Comparison of ENCODE assay signal across 8 cellular contexts in the genomic region with DNA sequence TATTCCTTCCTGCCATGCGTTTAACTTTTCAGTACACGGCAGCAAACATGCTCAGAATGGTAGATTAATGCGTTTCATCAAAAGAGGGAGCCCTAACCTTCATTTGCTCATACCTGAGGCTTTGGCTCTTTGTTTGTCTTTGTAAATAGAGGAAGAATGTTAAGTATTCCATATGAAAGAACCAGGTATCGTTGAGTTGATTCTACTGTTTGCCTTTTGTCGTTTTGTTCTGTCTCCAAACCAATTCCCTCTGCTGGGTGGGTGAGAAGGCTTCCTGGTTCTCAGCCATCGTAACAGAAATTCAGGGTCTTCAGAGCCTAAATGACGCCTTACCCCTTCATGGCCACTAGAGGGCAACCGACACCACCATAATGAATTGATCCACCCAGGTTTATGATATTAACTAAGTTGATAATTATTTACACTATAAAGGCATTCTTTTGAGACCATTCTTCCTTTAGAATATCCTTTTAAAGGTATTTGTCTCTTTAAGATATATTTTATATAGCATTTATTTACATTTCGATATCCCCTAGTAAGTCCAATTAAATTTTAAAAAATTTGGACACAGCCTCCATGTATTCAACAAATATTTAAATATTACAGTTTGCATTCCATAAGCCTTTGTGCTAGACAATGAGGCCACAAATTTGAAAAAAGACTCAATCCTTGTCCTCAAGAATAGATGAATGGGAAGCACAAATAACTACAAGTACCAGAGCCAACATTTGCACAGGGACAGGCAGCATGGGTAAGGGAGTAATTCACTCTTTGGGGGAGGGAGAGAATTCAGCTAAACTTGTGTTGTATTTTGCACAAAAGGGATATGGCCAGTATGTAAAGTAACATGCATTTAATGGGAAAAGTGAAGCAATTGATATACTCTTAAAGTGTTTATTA. TPM values are rescaled to one million over a fixed set of nuclear protein-coding genes. Genes with fewer than 3 reads are reported as not detected.
DNase-seq lines count a peak whose midpoint lies in the region; ATAC-seq and TF ChIP-seq lines count a peak whose summit lies in the region.

No MANE protein-coding gene starts in this region.

- no peaks in the 10 kb centered on the region for H3K36me3 ChIP-seq in iPS-18a (ENCODE audit: control insufficient read depth, low read depth, low read length)

- H3K27me3 ChIP-seq in iPS-18a (ENCODE audit: control insufficient read depth, insufficient read depth, low read length): no peaks in the 10 kb centered on the region

- H3K9me3 Mint-ChIP-seq in T-helper 1 cell treated with Interleukin-12 subunit alpha and Interleukin-12 subunit beta and Interleukin-4 antibody, amounts not matched to agents 30 μg/mL and 1 μg/mL, for 36 hours: no peaks in the 10 kb centered on the region
- no peaks in the 10 kb centered on the region for H3K9me3 Mint-ChIP-seq in brain

- peak overlapping the region; percentile 54 for H3K4me3 ChIP-seq in iPS-18a (ENCODE audit: low read length)

- intact Hi-C loops in Right ventricle myocardium inferior (cut with DNase I): loop anchor here (1.0 to 10.0 kb wide), 3 partner anchors 146 to 356 kb away; a partner anchor contains a TSS
- intact Hi-C loops in cardiac septum (cut with DNase I): loop anchor here (2.0 to 5.0 kb wide), 2 partner anchors 146 to 296 kb away; no protein-coding TSS in a partner anchor

- H3K27ac ChIP-seq in iPS-18a (ENCODE audit: low read length): no peak overlapping the region

- H3K9me3 ChIP-seq in iPS-18a (ENCODE audit: control insufficient read depth, low read depth, low read length): no peaks in the 10 kb centered on the region

- no peak for DNase-seq in Right ventricle myocardium inferior (ENCODE audit: missing footprints)
- no peak for DNase-seq in cardiac septum (ENCODE audit: low spot score)
- DNase-seq in NCI-H128 (lab: John Stamatoyannopoulos, UW; ENCODE audit: unreplicated experiment): peak; percentile 42
- DNase-seq in stimulated activated CD4-positive, alpha-beta T cell treated with anti-CD3 and anti-CD28 coated beads, Interleukin-12 subunit alpha, Interleukin-12 subunit beta, amount 100 ng/mL, for 4 hours: peak; percentile 21

- peak overlapping the region; percentile 72 for H3K4me3 Mint-ChIP-seq in T-helper 1 cell treated with Interleukin-12 subunit alpha and Interleukin-12 subunit beta and Interleukin-4 antibody, amounts not matched to agents 30 μg/mL and 1 μg/mL, for 36 hours
- peak overlapping the region; percentile 75 to 84 (median 79) for H3K4me3 Mint-ChIP-seq in brain

- peak; percentile 98 for TF ChIP-seq CTCF in brain (conservative IDR thresholded peaks at IDR 0.05)

- no peaks in the 10 kb centered on the region for H3K27me3 Mint-ChIP-seq in T-helper 1 cell treated with Interleukin-12 subunit alpha and Interleukin-12 subunit beta and Interleukin-4 antibody, amounts not matched to agents 30 μg/mL and 1 μg/mL, for 36 hours (ENCODE audit: low read depth)
- H3K27me3 Mint-ChIP-seq in brain: peaks cover 20% of the 10 kb centered on the region

- H3K9ac ChIP-seq in iPS-18a (ENCODE audit: low read length): no peak overlapping the region

- no peak overlapping the region for H3K27ac Mint-ChIP-seq in T-helper 1 cell treated with Interleukin-12 subunit alpha and Interleukin-12 subunit beta and Interleukin-4 antibody, amounts not matched to agents 30 μg/mL and 1 μg/mL, for 36 hours
- H3K27ac Mint-ChIP-seq in brain: peak overlapping the region; percentile 5 to 87 (median 75)

- H3K4me1 ChIP-seq in iPS-18a (ENCODE audit: control insufficient read depth, low read depth, low read length): peaks cover 7% of the 10 kb centered on the region

- ATAC-seq in Right ventricle myocardium inferior: peak; percentile 61
- peak; percentile 89 for ATAC-seq in HG02870 (IDR thresholded peaks at IDR 0.05; ENCODE audit: unreplicated experiment)

- no peaks in the 10 kb centered on the region for H3K36me3 Mint-ChIP-seq in T-helper 1 cell treated with Interleukin-12 subunit alpha and Interleukin-12 subunit beta and Interleukin-4 antibody, amounts not matched to agents 30 μg/mL and 1 μg/mL, for 36 hours (ENCODE audit: low read depth)
- no peaks in the 10 kb centered on the region for H3K36me3 Mint-ChIP-seq in brain

- H3K4me1 Mint-ChIP-seq in T-helper 1 cell treated with Interleukin-12 subunit alpha and Interleukin-12 subunit beta and Interleukin-4 antibody, amounts not matched to agents 30 μg/mL and 1 μg/mL, for 36 hours (ENCODE audit: low read depth): peaks cover 6% of the 10 kb centered on the region
- H3K4me1 Mint-ChIP-seq in brain: peaks cover 20% of the 10 kb centered on the region

RNA-seq across cellular contexts. Expression of a gene that starts 48.1 kb away (rescaled TPM):
- total RNA-seq in Right ventricle myocardium inferior: 151 TPM
- 105 TPM for total RNA-seq in cardiac septum
- 32.4 TPM for polyA plus RNA-seq in brain (ENCODE audit: insufficient read depth, low read depth, low replicate concordance)

RNA-seq across cellular contexts. Expression of a gene that starts 48.8 kb away (rescaled TPM):
- total RNA-seq in Right ventricle myocardium inferior: not detected
- 0.51 TPM for total RNA-seq in cardiac septum
- polyA plus RNA-seq in brain (ENCODE audit: insufficient read depth, low read depth, low replicate concordance): 2.5 TPM

Comparison
In these comparisons a context has a peak if more than half of its experiments do, and no peak if none do; other contexts are left out.
1. DNase-seq: peak in NCI-H128 (single experiment) and stimulated activated CD4-positive, alpha-beta T cell treated with anti-CD3 and anti-CD28 coated beads, Interleukin-12 subunit alpha, Interleukin-12 subunit beta, amount 100 ng/mL, for 4 hours (single experiment); none in Right ventricle myocardium inferior (single experiment) and cardiac septum (single experiment).